18 cellular contexts compared by ENCODE assay signal in genomic region chr5:14678773-14679334, GRCh38. TPM values are rescaled to one million over a fixed set of nuclear protein-coding genes. Genes with fewer than 3 reads are reported as not detected.
A peak's percentile ranks its signal among the peaks of the same experiment; 100 is the strongest.
DNase-seq lines count a peak whose midpoint lies in the region; ATAC-seq and TF ChIP-seq lines count a peak whose summit lies in the region.
"Had no signal": no experiment of that assay in that cellular context is flagged by ENCODE, and none has a peak within 500 bp of the region (broad histone marks: within the 10 kb centered on the region; RNA-seq: fewer than 3 reads in every experiment).

No MANE protein-coding gene starts in this region.

- H3K9me3 ChIP-seq in ascending aorta (no peaks in the 10 kb centered on the region), gastrocnemius medialis (no peaks in the 10 kb centered on the region)
- H3K9me3 ChIP-seq: HAP-1 had no signal

- H3K27ac ChIP-seq in ascending aorta, result peak overlapping the region; percentile 83 to 94
- peak overlapping the region in 3 of 4 donors; percentile 6 to 32 (median 17) for H3K27ac ChIP-seq in gastrocnemius medialis
- H3K27ac ChIP-seq: 22Rv1, HL-60, PC-9 had no signal

- no peak overlapping the region for H3K4me3 ChIP-seq in ascending aorta
- H3K4me3 ChIP-seq in gastrocnemius medialis, result no peak overlapping the region
- H3K4me3 ChIP-seq: dorsolateral prefrontal cortex, HAP-1, PC-9 had no signal

- H3K27me3 ChIP-seq in ascending aorta (no peaks in the 10 kb centered on the region), gastrocnemius medialis (no peaks in the 10 kb centered on the region)
- H3K27me3 ChIP-seq: dorsolateral prefrontal cortex had no signal

- no peak for TF ChIP-seq CTCF in ascending aorta (IDR thresholded peaks at IDR 0.05)
- no peak for TF ChIP-seq CTCF in gastrocnemius medialis (IDR thresholded peaks at IDR 0.05 in 4 of 5, conservative IDR thresholded peaks at IDR 0.05 in 1 of 5)

- H3K4me1 ChIP-seq in ascending aorta (peaks cover 8 to 45% of the 10 kb centered on the region in 2 donors), gastrocnemius medialis (peaks cover 23 to 25% of the 10 kb centered on the region in 2 donors)

- no peak for TF ChIP-seq POLR2A in gastrocnemius medialis (IDR thresholded peaks at IDR 0.05)

- intact Hi-C loops in ascending aorta (cut with DNase I), result no loop called here
- intact Hi-C loops in gastrocnemius medialis (cut with DNase I; ENCODE audit: low total_unique reads), result no loop called here

- in situ Hi-C loops in gastrocnemius medialis (cut with MboI; ENCODE audit: low sequenced_read_pairs in 4 of 4), result no loop called here

- peaks cover 11 to 27% of the 10 kb centered on the region in 2 donors for H3K36me3 ChIP-seq in ascending aorta
- H3K36me3 ChIP-seq in gastrocnemius medialis, result peaks cover 0 to 30% of the 10 kb centered on the region in 2 donors

- peak; percentile 52 to 54 for ATAC-seq in activated CD4-positive, CD25-positive, alpha-beta regulatory T cell treated with anti-CD3 and anti-CD28 coated beads, Interleukin-2, amount 50 U/mL, for 24 hours
- ATAC-seq in GM21360 (IDR thresholded peaks at IDR 0.05; ENCODE audit: unreplicated experiment), result peak; percentile 25
- ATAC-seq in gastrocnemius medialis, result peak in 1 of 2 donors; percentile 33

- no peak for DNase-seq in activated CD4-positive, CD25-positive, alpha-beta regulatory T cell treated with anti-CD3 and anti-CD28 coated beads, Interleukin-2, amount 50 U/mL, for 72 hours
- DNase-seq in ascending aorta (ENCODE audit: low spot score in 2 of 2) (peak in 1 of 2 donors; percentile 77), gastrocnemius medialis (no peak), COR-L47 (lab: John Stamatoyannopoulos, UW) (no peak), GDM1 (lab: John Stamatoyannopoulos, UW) (no peak)
- no peak for DNase-seq in effector CD8-positive, alpha-beta T cell (lab: John Stamatoyannopoulos, UW)
- DNase-seq: activated T-cell treated with anti-CD3 and anti-CD28 coated beads, Interleukin-2, amount 50 U/mL, for 48 hours; dorsolateral prefrontal cortex; NCI-H1436 treated with DMSO at 0.1 percent for 48 hours; NCI-H446; PC-9; retina; stimulated activated CD4-positive, alpha-beta T cell treated with anti-CD3 and anti-CD28 coated beads, Interleukin-1b, Interleukin-23, amount 100 ng/mL, for 48 hours had no signal

RNA-seq across cellular contexts. Expression of gene OTULIN, which starts 14.3 kb away (rescaled TPM):
- total RNA-seq in ascending aorta (56.9 TPM), gastrocnemius medialis (10 to 100 TPM; 15.1 to 28.3 (median 20.2) TPM)
